8 cellular contexts compared by ENCODE assay signal in the genomic region with DNA sequence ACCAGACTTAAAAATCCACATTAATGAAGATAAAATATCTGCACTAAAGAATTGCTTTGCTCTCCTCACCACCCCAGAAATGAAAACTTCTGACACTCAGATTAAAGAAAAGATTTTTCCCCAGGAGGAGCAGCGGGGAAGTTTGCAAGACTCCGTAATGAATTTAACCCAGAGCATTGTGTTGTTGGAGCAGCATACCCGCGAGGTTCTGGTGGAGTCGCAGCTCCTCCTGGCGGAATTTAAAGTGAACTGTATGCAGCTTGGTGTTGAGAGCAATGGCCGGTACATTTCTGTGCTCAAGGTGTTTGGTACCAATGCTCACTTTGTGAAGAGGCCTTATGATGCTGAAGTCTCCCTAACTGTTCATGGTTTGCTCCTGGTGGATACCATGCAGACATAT. TPM values are rescaled to one million over a fixed set of nuclear protein-coding genes. Genes with fewer than 3 reads are reported as not detected.
A peak's percentile ranks its signal among the peaks of the same experiment; 100 is the strongest.
DNase-seq lines count a peak whose midpoint lies in the region; ATAC-seq and TF ChIP-seq lines count a peak whose summit lies in the region.

No MANE protein-coding gene starts in this region.

- no peak overlapping the region for H3K4me3 ChIP-seq in CD4-positive, CD25-positive, alpha-beta regulatory T cell (ENCODE audit: low read depth, low read length)
- no peak overlapping the region for H3K4me3 ChIP-seq in LNCaP clone FGC (ENCODE audit: low read depth, low read length)
- H3K4me3 ChIP-seq in neural cell (ENCODE audit: low read length) = no peak overlapping the region

- H3K9me2 ChIP-seq in neural cell (ENCODE audit: insufficient read depth, low read length) = no peaks in the 10 kb centered on the region

- peaks cover 4 to 9% (median 5%) of the 10 kb centered on the region in 4 donors for H3K4me1 Mint-ChIP-seq in CD4-positive, CD25-positive, alpha-beta regulatory T cell
- no peaks in the 10 kb centered on the region for H3K4me1 Mint-ChIP-seq in endothelial cell (ENCODE audit: unreplicated experiment)

- TF ChIP-seq RAD21 in neural cell (conservative IDR thresholded peaks at IDR 0.05) = peak; percentile 42

- H4K20me1 ChIP-seq in neural cell (ENCODE audit: insufficient read depth) = no peaks in the 10 kb centered on the region

- peak; percentile 51 for TF ChIP-seq CTCF in LNCaP clone FGC (IDR thresholded peaks at IDR 0.05; ENCODE audit: control insufficient read depth, extremely low read depth, insufficient read depth)
- peak; percentile 73 for TF ChIP-seq CTCF in endothelial cell (IDR thresholded peaks at IDR 0.05; ENCODE audit: unreplicated experiment)
- peak; percentile 51 for TF ChIP-seq CTCF in neural cell (IDR thresholded peaks at IDR 0.05; ENCODE audit: poor library complexity, severe bottlenecking)

- H3K9me3 ChIP-seq in CD4-positive, CD25-positive, alpha-beta regulatory T cell (ENCODE audit: control insufficient read depth in 2 of 2, low read length in 2 of 2) = no peaks in the 10 kb centered on the region
- no peaks in the 10 kb centered on the region for H3K9me3 ChIP-seq in neural cell (ENCODE audit: low read length)

- no peak overlapping the region for H2AFZ ChIP-seq in neural cell (ENCODE audit: low read depth, low read length)

- no peak overlapping the region for H3K4me3 Mint-ChIP-seq in CD4-positive, CD25-positive, alpha-beta regulatory T cell
- no peak overlapping the region for H3K4me3 Mint-ChIP-seq in endothelial cell (ENCODE audit: unreplicated experiment)

- H3K36me3 ChIP-seq in CD4-positive, CD25-positive, alpha-beta regulatory T cell (ENCODE audit: control insufficient read depth, insufficient read depth, low read length) = peaks cover 87% of the 10 kb centered on the region
- no peaks in the 10 kb centered on the region for H3K36me3 ChIP-seq in neural cell (ENCODE audit: insufficient read depth, low read length)

- no peak overlapping the region for H3K9ac ChIP-seq in neural cell (ENCODE audit: low read length)

- TF ChIP-seq EP300 in neural cell (conservative IDR thresholded peaks at IDR 0.05; ENCODE audit: poor library complexity, severe bottlenecking) = no peak

- H3K27ac ChIP-seq in CD4-positive, CD25-positive, alpha-beta regulatory T cell (ENCODE audit: insufficient read depth, low read length, poor library complexity, severe bottlenecking) = no peak overlapping the region
- H3K27ac ChIP-seq in neural cell (ENCODE audit: low read length) = no peak overlapping the region

- ATAC-seq in CD4-positive, CD25-positive, alpha-beta regulatory T cell (ENCODE audit: low read depth in 2 of 2) = no peak
- no peak for ATAC-seq in HG03378 (IDR thresholded peaks at IDR 0.05; ENCODE audit: unreplicated experiment)

- H3K9me3 Mint-ChIP-seq in CD4-positive, CD25-positive, alpha-beta regulatory T cell = no peaks in the 10 kb centered on the region
- no peaks in the 10 kb centered on the region for H3K9me3 Mint-ChIP-seq in endothelial cell (ENCODE audit: unreplicated experiment)

- H3K4me2 ChIP-seq in neural cell (ENCODE audit: low read length) = no peak overlapping the region

- no peaks in the 10 kb centered on the region for H3K79me2 ChIP-seq in neural cell (replicated peaks; ENCODE audit: insufficient read depth, low read length)

- H3K27me3 Mint-ChIP-seq in CD4-positive, CD25-positive, alpha-beta regulatory T cell = no peaks in the 10 kb centered on the region
- H3K27me3 Mint-ChIP-seq in endothelial cell (ENCODE audit: unreplicated experiment) = peaks cover 3% of the 10 kb centered on the region

- no peaks in the 10 kb centered on the region for H3K4me1 ChIP-seq in CD4-positive, CD25-positive, alpha-beta regulatory T cell (ENCODE audit: control insufficient read depth, insufficient read depth, low read length, poor library complexity, severe bottlenecking)

- H3K36me3 Mint-ChIP-seq in CD4-positive, CD25-positive, alpha-beta regulatory T cell = peaks cover 63% of the 10 kb centered on the region
- peaks cover 29% of the 10 kb centered on the region for H3K36me3 Mint-ChIP-seq in endothelial cell (ENCODE audit: low read depth, unreplicated experiment)

- H3F3A ChIP-seq in neural cell (ENCODE audit: insufficient read depth, low read length, poor library complexity, severe bottlenecking) = no peaks in the 10 kb centered on the region

- H3K27ac Mint-ChIP-seq in CD4-positive, CD25-positive, alpha-beta regulatory T cell = no peak overlapping the region
- H3K27ac Mint-ChIP-seq in endothelial cell (ENCODE audit: unreplicated experiment) = no peak overlapping the region

- no peaks in the 10 kb centered on the region for H3K27me3 ChIP-seq in CD4-positive, CD25-positive, alpha-beta regulatory T cell (ENCODE audit: control insufficient read depth, insufficient read depth, low read length)
- no peaks in the 10 kb centered on the region for H3K27me3 ChIP-seq in neural cell (ENCODE audit: insufficient read depth, low read depth, low read length)

- peak in 2 of 3 donors; percentile 12 to 32 for DNase-seq in CD4-positive, CD25-positive, alpha-beta regulatory T cell
- peak; percentile 23 for DNase-seq in LNCaP clone FGC (ENCODE audit: low read depth)
- peak; percentile 44 for DNase-seq in endothelial cell (ENCODE audit: low spot score)
- DNase-seq in COR-L47 (lab: John Stamatoyannopoulos, UW) = no peak
- no peak for DNase-seq in HuH-7.5 (ENCODE audit: low spot score)
- DNase-seq in SW480 (ENCODE audit: low spot score) = no peak

TF ChIP-seq in neural cell, 6 proteins besides CTCF, POLR2A, EP300 and RAD21:
- TF ChIP-seq EZH2 (IDR thresholded peaks at IDR 0.05; ENCODE audit: borderline replicate concordance, insufficient read depth, low read length, poor library complexity, severe bottlenecking) = no peak
- TF ChIP-seq SMC3 (conservative IDR thresholded peaks at IDR 0.05; ENCODE audit: poor library complexity) = peak; percentile 19

RNA-seq across cellular contexts. Expression of a gene that starts 46.4 kb away (rescaled TPM):
- 96.0 TPM for total RNA-seq in CD4-positive, CD25-positive, alpha-beta regulatory T cell
- polyA plus RNA-seq in CD4-positive, CD25-positive, alpha-beta regulatory T cell = 10 to 100 TPM in 2 of 4 donors, 1 to 10 TPM in 2; 8.1 to 11.6 (median 9.9) TPM
- 37.8 TPM for total RNA-seq in endothelial cell (ENCODE audit: unreplicated experiment)
- 24.1 and 24.5 TPM in 2 replicates for polyA plus RNA-seq in neural cell
- polyA minus RNA-seq in neural cell = 48.2 and 57.3 TPM in 2 replicates

Comparison
In these comparisons a context has a peak if more than half of its experiments do, and no peak if none do; other contexts are left out.
1. DNase-seq: peak in CD4-positive, CD25-positive, alpha-beta regulatory T cell (2 of 3), LNCaP clone FGC (single experiment) and endothelial cell (single experiment); none in COR-L47 (single experiment), HuH-7.5 (single experiment) and SW480 (single experiment).
2. Peak in every context shown above with its lines, with median percentiles within 50 percentile points of each other: CTCF ChIP-seq.